ENCODE assay signal across 9 cellular contexts in genomic region chr6:166307082-166307980, GRCh38. TPM values are rescaled to one million over a fixed set of nuclear protein-coding genes. Genes with fewer than 3 reads are reported as not detected.
A peak's percentile ranks its signal among the peaks of the same experiment; 100 is the strongest.
DNase-seq lines count a peak whose midpoint lies in the region; ATAC-seq and TF ChIP-seq lines count a peak whose summit lies in the region.
"Had no signal": no experiment of that assay in that cellular context is flagged by ENCODE, and none has a peak within 500 bp of the region (broad histone marks: within the 10 kb centered on the region; RNA-seq: fewer than 3 reads in every experiment).

No MANE protein-coding gene starts in this region.

- peaks cover 99% of the 10 kb centered on the region for H3K27me3 ChIP-seq in neutrophil

- H3K27ac ChIP-seq in neutrophil, result no peak overlapping the region
- H3K27ac ChIP-seq: SK-N-MC had no signal

- in situ Hi-C loops in GM13976 (cut with MboI; ENCODE audit: low sequenced_read_pairs, unreplicated experiment), result no loop called here

- H3K4me1 ChIP-seq in neutrophil (ENCODE audit: control insufficient read depth in 1 of 2, insufficient read depth in 1 of 2, low read depth in 1 of 2, low read length in 1 of 2), result peaks cover 14 to 23% of the 10 kb centered on the region in 2 experiments

- H3K9me3 ChIP-seq in neutrophil, result no peaks in the 10 kb centered on the region

- intact Hi-C loops in posterior vena cava (cut with DNase I), result loop anchor here in 1 of 2 donors (10.0 kb wide), 1 partner anchor 87 kb away; no protein-coding TSS in a partner anchor

- TF ChIP-seq CTCF in GM13976 (IDR thresholded peaks at IDR 0.05; ENCODE audit: borderline replicate concordance, control extremely low read depth, extremely low read depth, insufficient read depth, missing control alignments) (peak; percentile 7), epithelial cell of esophagus (IDR thresholded peaks at IDR 0.05; ENCODE audit: insufficient read depth, low read depth, low read length, missing control alignments) (no peak), neutrophil (IDR thresholded peaks at IDR 0.05) (no peak)

- H3K4me3 ChIP-seq in epithelial cell of esophagus (ENCODE audit: low read length) (peak overlapping the region; percentile 22), neutrophil (ENCODE audit: low read depth in 1 of 2, low read length in 1 of 2) (peak overlapping the region; percentile 3 to 34)
- H3K4me3 ChIP-seq: SK-N-MC had no signal

- DNase-seq in GM13976 (ENCODE audit: low spot score) (peak; percentile 65), NCI-H69 (lab: John Stamatoyannopoulos, UW) (peak; percentile 74), epithelial cell of esophagus (ENCODE audit: low read depth) (peak; percentile 26), posterior vena cava (ENCODE audit: low spot score) (no peak), MV-4-11 (lab: John Stamatoyannopoulos, UW) (no peak), HK-2 (ENCODE audit: unreplicated experiment) (no peak)

- H3K36me3 ChIP-seq in neutrophil, result no peaks in the 10 kb centered on the region

- ATAC-seq in GM21529 (IDR thresholded peaks at IDR 0.05; ENCODE audit: unreplicated experiment), result peak; percentile 33

RNA-seq across cellular contexts. Expression of gene PRR18, which starts 0.9 kb away (rescaled TPM):
- total RNA-seq in posterior vena cava, result under 1 TPM in 1 of 2 donors, not detected in 1; 0.95 TPM

RNA-seq across cellular contexts. Expression of gene SFT2D1, which starts 35.0 kb away (rescaled TPM):
- 10 to 100 TPM; 28.6 to 29.2 TPM for total RNA-seq in posterior vena cava

Comparison
In these comparisons a context has a peak if more than half of its experiments do, and no peak if none do; other contexts are left out.
1. DNase-seq: peak in GM13976 (single experiment), NCI-H69 (single experiment) and epithelial cell of esophagus (single experiment); none in posterior vena cava (single experiment), MV-4-11 (single experiment) and HK-2 (single experiment).